ENCODE assay signal across 13 cellular contexts in genomic region chr9:76687861-76688374, GRCh38.
DNase-seq lines count a peak whose midpoint lies in the region; ATAC-seq and TF ChIP-seq lines count a peak whose summit lies in the region.
"Had no signal": no experiment of that assay in that cellular context is flagged by ENCODE, and none has a peak within 500 bp of the region (broad histone marks: within the 10 kb centered on the region; RNA-seq: fewer than 3 reads in every experiment).

No MANE protein-coding gene starts in this region.

- H3K36me3 Mint-ChIP-seq in activated CD4-positive, alpha-beta memory T cell treated with anti-CD3 and anti-CD28 coated beads for 36 hours = no peaks in the 10 kb centered on the region
- no peaks in the 10 kb centered on the region for H3K36me3 Mint-ChIP-seq in activated CD4-positive, alpha-beta memory T cell treated with anti-CD3 and anti-CD28 coated beads, Interleukin-2, amount 10 ng/mL, durations not matched to agents 7 days and 5 days (ENCODE audit: low read depth)
- H3K36me3 Mint-ChIP-seq in H9 (ENCODE audit: insufficient read depth in 1 of 3, low read depth in 3 of 3) = no peaks in the 10 kb centered on the region
- H3K36me3 Mint-ChIP-seq: CD4-positive, CD25-positive, alpha-beta regulatory T cell; memory B cell had no signal

- H3K27me3 Mint-ChIP-seq in activated CD4-positive, alpha-beta memory T cell treated with anti-CD3 and anti-CD28 coated beads for 36 hours = peaks cover 31% of the 10 kb centered on the region
- H3K27me3 Mint-ChIP-seq in activated CD4-positive, alpha-beta memory T cell treated with anti-CD3 and anti-CD28 coated beads, Interleukin-2, amount 10 ng/mL, durations not matched to agents 7 days and 5 days = peaks cover 28% of the 10 kb centered on the region
- peaks cover 43% of the 10 kb centered on the region for H3K27me3 Mint-ChIP-seq in H9 (ENCODE audit: low read depth)

- H4K8ac ChIP-seq in H9 (replicated peaks; ENCODE audit: insufficient read length, low read depth, low read length) = no peak overlapping the region

- H3K4me3 ChIP-seq in fibroblast of villous mesenchyme (ENCODE audit: low read depth, low read length) = no peak overlapping the region

- no peaks in the 10 kb centered on the region for H3K9me3 ChIP-seq in H9 (ENCODE audit: control insufficient read depth, low read depth, low read length)

- no peaks in the 10 kb centered on the region for H3K9me3 Mint-ChIP-seq in activated CD4-positive, alpha-beta memory T cell treated with anti-CD3 and anti-CD28 coated beads for 36 hours
- H3K9me3 Mint-ChIP-seq in activated CD4-positive, alpha-beta memory T cell treated with anti-CD3 and anti-CD28 coated beads, Interleukin-2, amount 10 ng/mL, durations not matched to agents 7 days and 5 days = no peaks in the 10 kb centered on the region
- no peaks in the 10 kb centered on the region; a peak in 1 of 5 replicates for H3K9me3 Mint-ChIP-seq in H9
- H3K9me3 Mint-ChIP-seq: activated T-cell treated with anti-CD3 and anti-CD28 coated beads, Interleukin-2, amount 50 U/mL, for 4 hours; CD4-positive, CD25-positive, alpha-beta regulatory T cell had no signal

- H4K5ac ChIP-seq in H9 (ENCODE audit: insufficient read length, low read depth, low read length) = no peak overlapping the region

- no peak overlapping the region for H2BK20ac ChIP-seq in H9 (ENCODE audit: low read depth, low read length, poor library complexity, severe bottlenecking)

- no peaks in the 10 kb centered on the region for H3K79me1 ChIP-seq in H9 (ENCODE audit: insufficient read depth, low read depth, low read length, poor library complexity, severe bottlenecking)

- no peak overlapping the region for H2BK120ac ChIP-seq in H9 (ENCODE audit: low read depth, low read length, poor library complexity, severe bottlenecking)

- H3K9ac ChIP-seq in H9 (ENCODE audit: extremely low read depth, insufficient read length, low read length) = no peak overlapping the region

- intact Hi-C loops in activated CD4-positive, alpha-beta memory T cell treated with anti-CD3 and anti-CD28 coated beads for 36 hours (cut with micrococcal nuclease) = no loop called here

- no peak overlapping the region for H2AFZ ChIP-seq in H9 (ENCODE audit: low read length)

- H3T11ph ChIP-seq in H9 (ENCODE audit: low read length) = no peak overlapping the region

- H3K56ac ChIP-seq in H9 (ENCODE audit: insufficient read length, low read depth, low read length) = no peak overlapping the region

- H4K20me1 ChIP-seq in H9 (ENCODE audit: control insufficient read depth, insufficient read depth, insufficient read length) = no peaks in the 10 kb centered on the region

- no peak overlapping the region for H2BK15ac ChIP-seq in H9 (ENCODE audit: low read depth, low read length)

- TF ChIP-seq CTCF in fibroblast of villous mesenchyme (IDR thresholded peaks at IDR 0.05; ENCODE audit: insufficient read depth, low read depth, low read length) (no peak), H9 (conservative IDR thresholded peaks at IDR 0.05) (no peak)

- no peak overlapping the region for H2AK5ac ChIP-seq in H9 (ENCODE audit: insufficient read length, low read length)

- no peak overlapping the region for H4K91ac ChIP-seq in H9 (ENCODE audit: insufficient read length, low read depth, low read length)

- H3K4me2 ChIP-seq in H9 (ENCODE audit: insufficient read depth, insufficient read length, low read length) = no peak overlapping the region

- DNase-seq in activated CD4-positive, alpha-beta memory T cell treated with anti-CD3 and anti-CD28 coated beads for 36 hours = peak; percentile 31
- DNase-seq in activated CD4-positive, alpha-beta memory T cell treated with anti-CD3 and anti-CD28 coated beads, Interleukin-2, amount 10 ng/mL, durations not matched to agents 7 days and 5 days = no peak
- peak; percentile 41 for DNase-seq in RKO (ENCODE audit: low spot score)
- peak; percentile 41 for DNase-seq in fibroblast of villous mesenchyme (ENCODE audit: low read depth)
- DNase-seq in stimulated activated naive CD8-positive, alpha-beta T cell treated with anti-CD3 and anti-CD28 coated beads, Interleukin-15, Interleukin-2, amounts not matched to agents 100 U/mL and 50 U/mL, for 24 hours = peak; percentile 15
- DNase-seq in NCI-H187 (lab: John Stamatoyannopoulos, UW) = no peak
- no peak for DNase-seq in anterior cingulate cortex (lab: John Stamatoyannopoulos, UW)
- no peak for DNase-seq in H9
- DNase-seq: activated T-cell treated with anti-CD3 and anti-CD28 coated beads, Interleukin-2, amount 50 U/mL, for 4 hours; CD4-positive, CD25-positive, alpha-beta regulatory T cell; NCI-H2171; stimulated activated naive CD4-positive, alpha-beta T cell had no signal

- CTCF ChIA-PET in activated CD4-positive, alpha-beta memory T cell treated with anti-CD3 and anti-CD28 coated beads for 36 hours (lab: Charles Lee) = interaction anchor here (1.2 to 1.9 kb wide), 3 partner anchors 16 to 246 kb away, joined by 4 to 5 read pairs (median 4); no protein-coding TSS in a partner anchor
- CTCF ChIA-PET in activated CD4-positive, alpha-beta memory T cell treated with anti-CD3 and anti-CD28 coated beads, Interleukin-2, amount 10 ng/mL, durations not matched to agents 7 days and 5 days (lab: Charles Lee) = no interaction called here

- H3K4me1 Mint-ChIP-seq in activated CD4-positive, alpha-beta memory T cell treated with anti-CD3 and anti-CD28 coated beads for 36 hours (ENCODE audit: low read depth) = peaks cover 18% of the 10 kb centered on the region
- peaks cover 21% of the 10 kb centered on the region for H3K4me1 Mint-ChIP-seq in activated CD4-positive, alpha-beta memory T cell treated with anti-CD3 and anti-CD28 coated beads, Interleukin-2, amount 10 ng/mL, durations not matched to agents 7 days and 5 days
- peaks cover 34 to 43% of the 10 kb centered on the region in 2 experiments for H3K4me1 Mint-ChIP-seq in H9

- no peaks in the 10 kb centered on the region for H3K23me2 ChIP-seq in H9 (ENCODE audit: insufficient read length, low read depth, low read length, poor library complexity, severe bottlenecking)

- no peak overlapping the region for H2BK5ac ChIP-seq in H9 (ENCODE audit: insufficient read length, low read length)

- H3K27ac Mint-ChIP-seq in activated CD4-positive, alpha-beta memory T cell treated with anti-CD3 and anti-CD28 coated beads for 36 hours = no peak overlapping the region
- no peak overlapping the region for H3K27ac Mint-ChIP-seq in activated CD4-positive, alpha-beta memory T cell treated with anti-CD3 and anti-CD28 coated beads, Interleukin-2, amount 10 ng/mL, durations not matched to agents 7 days and 5 days
- no peak overlapping the region for H3K27ac Mint-ChIP-seq in H9
- H3K27ac Mint-ChIP-seq: memory B cell had no signal

- POLR2A ChIA-PET in activated CD4-positive, alpha-beta memory T cell treated with anti-CD3 and anti-CD28 coated beads for 36 hours (lab: Charles Lee) = no interaction called here
- POLR2A ChIA-PET in activated CD4-positive, alpha-beta memory T cell treated with anti-CD3 and anti-CD28 coated beads, Interleukin-2, amount 10 ng/mL, durations not matched to agents 7 days and 5 days (lab: Charles Lee) = no interaction called here

- H3K23ac ChIP-seq in H9 (ENCODE audit: insufficient read length, low read depth, low read length) = no peak overlapping the region

- no peaks in the 10 kb centered on the region for H3K79me2 ChIP-seq in H9 (ENCODE audit: insufficient read depth, low read length)

- no peaks in the 10 kb centered on the region for H3K4me1 ChIP-seq in H9 (ENCODE audit: insufficient read depth, low read length)

- WGBS in H9 (ENCODE audit: extremely low coverage, insufficient read length, low lambda C conversion rate) = no CpG with 5 or more reads among the region's 4 CpGs

- H3K18ac ChIP-seq in H9 (ENCODE audit: insufficient read length, low read depth, low read length) = no peak overlapping the region

- H3K4me3 Mint-ChIP-seq in activated CD4-positive, alpha-beta memory T cell treated with anti-CD3 and anti-CD28 coated beads for 36 hours = no peak overlapping the region
- no peak overlapping the region for H3K4me3 Mint-ChIP-seq in activated CD4-positive, alpha-beta memory T cell treated with anti-CD3 and anti-CD28 coated beads, Interleukin-2, amount 10 ng/mL, durations not matched to agents 7 days and 5 days
- H3K4me3 Mint-ChIP-seq in H9 = no peak overlapping the region
- H3K4me3 Mint-ChIP-seq: activated T-cell treated with anti-CD3 and anti-CD28 coated beads, Interleukin-2, amount 50 U/mL, for 4 hours; CD4-positive, CD25-positive, alpha-beta regulatory T cell; memory B cell had no signal

- no peak overlapping the region for H2BK12ac ChIP-seq in H9 (ENCODE audit: insufficient read length, low read depth, low read length)

- H3K27ac ChIP-seq in H9 (ENCODE audit: insufficient read length, low read depth, low read length) = no peak overlapping the region

- H3K4ac ChIP-seq in H9 (ENCODE audit: low read depth, low read length) = no peak overlapping the region

- no peak overlapping the region for H3K14ac ChIP-seq in H9 (ENCODE audit: insufficient read depth, low read length)

- peaks cover 6% of the 10 kb centered on the region; the same call in 1 of the 2 replicates for H3K27me3 ChIP-seq in H9 (ENCODE audit: insufficient read depth, low read length)

- ATAC-seq in stimulated activated naive CD8-positive, alpha-beta T cell treated with anti-CD3 and anti-CD28 coated beads, Interleukin-15, Interleukin-2, amounts not matched to agents 100 U/mL and 50 U/mL, for 24 hours = peak; percentile 91

Comparison
In these comparisons a context has a peak if more than half of its experiments do, and no peak if none do; other contexts are left out.
1. DNase-seq: peak in activated CD4-positive, alpha-beta memory T cell treated with anti-CD3 and anti-CD28 coated beads for 36 hours (single experiment), RKO (single experiment), fibroblast of villous mesenchyme (single experiment) and stimulated activated naive CD8-positive, alpha-beta T cell treated with anti-CD3 and anti-CD28 coated beads, Interleukin-15, Interleukin-2, amounts not matched to agents 100 U/mL and 50 U/mL, for 24 hours (single experiment); none in activated CD4-positive, alpha-beta memory T cell treated with anti-CD3 and anti-CD28 coated beads, Interleukin-2, amount 10 ng/mL, durations not matched to agents 7 days and 5 days (single experiment), NCI-H187 (0 of 2), anterior cingulate cortex (0 of 58) and H9 (single experiment).